Comparison of ENCODE assay signal across 11 cellular contexts in genomic region chr3:63841704-63842103, GRCh38. TPM values are rescaled to one million over a fixed set of nuclear protein-coding genes. Genes with fewer than 3 reads are reported as not detected.
"Had no signal": no experiment of that assay in that cellular context is flagged by ENCODE, and none has a peak within 500 bp of the region (broad histone marks: within the 10 kb centered on the region; RNA-seq: fewer than 3 reads in every experiment).

No MANE protein-coding gene starts in this region.

- ATAC-seq: GM23338, HCT116 had no signal

- H3K4me3 ChIP-seq: GM23248, GM23338, HAP-1 had no signal

- H3K9me3 Mint-ChIP-seq: HFFc6 had no signal

- H3K4me3 Mint-ChIP-seq: GM23338, H9, HFFc6 had no signal

- DNase-seq: GM23248, GOT3, H7, H9, HCEC 1CT, HFFc6 had no signal

- H3K27ac Mint-ChIP-seq: GM23338, H9, HFFc6 had no signal

- H3K36me3 ChIP-seq: HAP-1 had no signal

- H3K27ac ChIP-seq: GM23248 had no signal

- H3K9me3 ChIP-seq: HAP-1 had no signal

RNA-seq across cellular contexts. Expression of gene C3orf49, which starts 22.6 kb away (rescaled TPM):
- total RNA-seq: GM23248, GM23338, H1, H4, H7, H9, HFFc6 had no signal
